ENCODE assay signal across 22 cellular contexts in genomic region chr14:27427796-27428195, GRCh38.
DNase-seq lines count a peak whose midpoint lies in the region; ATAC-seq, FAIRE-seq and TF ChIP-seq lines count a peak whose summit lies in the region.
"Had no signal": no experiment of that assay in that cellular context is flagged by ENCODE, and none has a peak within 500 bp of the region (broad histone marks: within the 10 kb centered on the region; RNA-seq: fewer than 3 reads in every experiment).

No MANE protein-coding gene starts in this region.

- no peak for ATAC-seq in GM21515 (IDR thresholded peaks at IDR 0.05; ENCODE audit: unreplicated experiment)
- ATAC-seq in activated T-cell treated with anti-CD3 and anti-CD28 coated beads, Interleukin-2, amount 50 U/mL, for 72 hours (replicated peaks in 1 of 2): no peak
- ATAC-seq: activated CD8-positive, alpha-beta memory T cell treated with anti-CD3 and anti-CD28 coated beads, Interleukin-2, amount 10 ng/mL, durations not matched to agents 7 days and 5 days; WTC11 had no signal

- peaks cover 19% of the 10 kb centered on the region for H3K4me1 Mint-ChIP-seq in mesothelial cell of epicardium
- H3K4me1 Mint-ChIP-seq in activated T-cell treated with anti-CD3 and anti-CD28 coated beads, Interleukin-2, amount 50 U/mL, for 72 hours (ENCODE audit: low read depth): no peaks in the 10 kb centered on the region
- H3K4me1 Mint-ChIP-seq: activated CD8-positive, alpha-beta memory T cell treated with anti-CD3 and anti-CD28 coated beads, Interleukin-2, amount 10 ng/mL, durations not matched to agents 7 days and 5 days; WTC11 had no signal

- TF ChIP-seq CTCF in mesothelial cell of epicardium (IDR thresholded peaks at IDR 0.05; ENCODE audit: unreplicated experiment) (no peak), dorsolateral prefrontal cortex (IDR thresholded peaks at IDR 0.05 in 54 of 56, conservative IDR thresholded peaks at IDR 0.05 in 2 of 56; ENCODE audit: low read depth in 1 of 56, partially characterized antibody in 56 of 56) (no peak)

- DNase-seq in GM03348 (ENCODE audit: low spot score): peak; percentile 25
- DNase-seq in RCC 7860 (ENCODE audit: low spot score): peak; percentile 54
- peak; percentile 66 for DNase-seq in dedifferentiated amniotic fluid mesenchymal stem cell (ENCODE audit: extremely low spot score)
- no peak for DNase-seq in mesothelial cell of epicardium (ENCODE audit: low spot score in 2 of 2, unreplicated experiment in 2 of 2)
- no peak for DNase-seq in mucosa of gallbladder (ENCODE audit: low spot score)
- no peak for DNase-seq in dorsolateral prefrontal cortex
- no peak for DNase-seq in activated T-cell treated with anti-CD3 and anti-CD28 coated beads, Interleukin-2, amount 50 U/mL, for 72 hours
- DNase-seq: activated CD8-positive, alpha-beta memory T cell treated with anti-CD3 and anti-CD28 coated beads, Interleukin-2, amount 10 ng/mL, durations not matched to agents 7 days and 5 days; BE2C; brain microvascular endothelial cell; DMS79; effector CD8-positive, alpha-beta T cell; KBM-7; midbrain; NCI-H1436; NCI-H345; stimulated activated naive CD4-positive, alpha-beta T cell treated with Interleukin-2 at 50 U/mL for 16 hours; uterus had no signal

- intact Hi-C loops in dorsolateral prefrontal cortex (cut with DNase I): no loop called here

- no peak overlapping the region for H3K27ac ChIP-seq in dorsolateral prefrontal cortex
- H3K27ac ChIP-seq: brain microvascular endothelial cell, neutrophil, uterus had no signal

- no peak for FAIRE-seq in RCC 7860 (lab: Jason Lieb, UNC)

- H3K36me3 Mint-ChIP-seq in mesothelial cell of epicardium: no peaks in the 10 kb centered on the region
- H3K36me3 Mint-ChIP-seq in activated T-cell treated with anti-CD3 and anti-CD28 coated beads, Interleukin-2, amount 50 U/mL, for 72 hours (ENCODE audit: insufficient read depth in 2 of 2): no peaks in the 10 kb centered on the region
- H3K36me3 Mint-ChIP-seq: activated CD8-positive, alpha-beta memory T cell treated with anti-CD3 and anti-CD28 coated beads, Interleukin-2, amount 10 ng/mL, durations not matched to agents 7 days and 5 days; WTC11 had no signal

- peaks cover 7% of the 10 kb centered on the region for H3K9me3 Mint-ChIP-seq in mesothelial cell of epicardium
- peaks cover 0 to 5% of the 10 kb centered on the region in 2 donors for H3K9me3 Mint-ChIP-seq in activated T-cell treated with anti-CD3 and anti-CD28 coated beads, Interleukin-2, amount 50 U/mL, for 72 hours
- H3K9me3 Mint-ChIP-seq: WTC11 had no signal

- H3K4me3 Mint-ChIP-seq in mesothelial cell of epicardium: no peak overlapping the region
- no peak overlapping the region for H3K4me3 Mint-ChIP-seq in activated T-cell treated with anti-CD3 and anti-CD28 coated beads, Interleukin-2, amount 50 U/mL, for 72 hours
- H3K4me3 Mint-ChIP-seq: activated CD8-positive, alpha-beta memory T cell treated with anti-CD3 and anti-CD28 coated beads, Interleukin-2, amount 10 ng/mL, durations not matched to agents 7 days and 5 days; WTC11 had no signal

- H3K27me3 Mint-ChIP-seq in mesothelial cell of epicardium (ENCODE audit: low read depth): no peaks in the 10 kb centered on the region
- no peaks in the 10 kb centered on the region for H3K27me3 Mint-ChIP-seq in activated T-cell treated with anti-CD3 and anti-CD28 coated beads, Interleukin-2, amount 50 U/mL, for 72 hours (ENCODE audit: low read depth)
- H3K27me3 Mint-ChIP-seq: activated CD8-positive, alpha-beta memory T cell treated with anti-CD3 and anti-CD28 coated beads, Interleukin-2, amount 10 ng/mL, durations not matched to agents 7 days and 5 days had no signal

- H3K4me3 ChIP-seq in dorsolateral prefrontal cortex: no peak overlapping the region
- H3K4me3 ChIP-seq: HAP-1, uterus had no signal

- H3K27ac Mint-ChIP-seq in mesothelial cell of epicardium: peak overlapping the region; percentile 14
- no peak overlapping the region for H3K27ac Mint-ChIP-seq in activated T-cell treated with anti-CD3 and anti-CD28 coated beads, Interleukin-2, amount 50 U/mL, for 72 hours
- H3K27ac Mint-ChIP-seq: activated CD8-positive, alpha-beta memory T cell treated with anti-CD3 and anti-CD28 coated beads, Interleukin-2, amount 10 ng/mL, durations not matched to agents 7 days and 5 days; WTC11 had no signal

- no peaks in the 10 kb centered on the region for H3K27me3 ChIP-seq in dorsolateral prefrontal cortex
- H3K27me3 ChIP-seq: BE2C, brain microvascular endothelial cell, neutrophil, uterus had no signal

Comparison
In these comparisons a context has a peak if more than half of its experiments do, and no peak if none do; other contexts are left out.
1. DNase-seq: peak in GM03348 (single experiment), RCC 7860 (single experiment) and dedifferentiated amniotic fluid mesenchymal stem cell (single experiment); none in mesothelial cell of epicardium (0 of 2), mucosa of gallbladder (single experiment), dorsolateral prefrontal cortex (0 of 10) and activated T-cell treated with anti-CD3 and anti-CD28 coated beads, Interleukin-2, amount 50 U/mL, for 72 hours (0 of 2).